ENCODE assay signal across 15 cellular contexts in the genomic region with DNA sequence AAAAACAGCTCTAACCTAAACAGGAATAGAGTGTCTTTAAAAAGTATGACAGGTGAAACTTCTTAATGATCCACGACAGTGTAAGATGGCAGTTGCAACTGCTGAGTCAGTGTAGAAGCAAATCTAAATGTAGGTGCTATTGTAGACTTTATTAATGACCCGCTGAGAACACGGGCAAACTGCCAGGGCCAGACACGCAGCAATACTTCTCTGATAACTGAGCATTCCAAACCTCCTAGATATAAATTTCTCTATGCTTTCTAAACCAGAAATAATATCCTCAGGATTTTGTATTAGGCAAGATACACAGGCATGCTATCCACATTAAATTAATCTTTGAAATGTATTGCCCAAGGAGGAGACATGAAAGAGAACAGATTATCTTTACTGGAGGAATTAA.
DNase-seq lines count a peak whose midpoint lies in the region; ATAC-seq and TF ChIP-seq lines count a peak whose summit lies in the region.
"Had no signal": no experiment of that assay in that cellular context is flagged by ENCODE, and none has a peak within 500 bp of the region (broad histone marks: within the 10 kb centered on the region; RNA-seq: fewer than 3 reads in every experiment).

No MANE protein-coding gene starts in this region.

- H3K36me3 Mint-ChIP-seq in MCF 10A (ENCODE audit: insufficient read depth, unreplicated experiment), result no peaks in the 10 kb centered on the region
- H3K36me3 Mint-ChIP-seq: activated naive CD4-positive, alpha-beta T cell treated with anti-CD3 and anti-CD28 coated beads, Interleukin-2, amount 10 ng/mL, durations not matched to agents 7 days and 5 days; immature natural killer cell; T-cell had no signal

- H3K4me3 Mint-ChIP-seq in MCF 10A (ENCODE audit: unreplicated experiment), result no peak overlapping the region
- H3K4me3 Mint-ChIP-seq: activated naive CD4-positive, alpha-beta T cell treated with anti-CD3 and anti-CD28 coated beads, Interleukin-2, amount 10 ng/mL, durations not matched to agents 7 days and 5 days; immature natural killer cell; stimulated activated naive CD8-positive, alpha-beta T cell treated with anti-CD3 and anti-CD28 coated beads, Interleukin-15, amount 100 ng/mL, for 72 hours; T-cell had no signal

- CTCF ChIA-PET in MCF 10A (lab: Yijun Ruan, JAX), result interaction anchor here (1.4 to 2.2 kb wide), 2 partner anchors 12 to 14 kb away, joined by 3 to 4 read pairs; no protein-coding TSS in a partner anchor
- CTCF ChIA-PET in mammary epithelial cell (lab: Charles Lee; ENCODE audit: low non-redundant PET), result no interaction called here

- no peak overlapping the region for H3K9ac ChIP-seq in mammary epithelial cell (ENCODE audit: insufficient read depth, low read length)

- H3K27ac Mint-ChIP-seq in MCF 10A (ENCODE audit: low read depth, unreplicated experiment), result no peak overlapping the region
- H3K27ac Mint-ChIP-seq: activated naive CD4-positive, alpha-beta T cell treated with anti-CD3 and anti-CD28 coated beads, Interleukin-2, amount 10 ng/mL, durations not matched to agents 7 days and 5 days; immature natural killer cell; stimulated activated naive CD8-positive, alpha-beta T cell treated with anti-CD3 and anti-CD28 coated beads, Interleukin-15, amount 100 ng/mL, for 72 hours; T-cell had no signal

- H3K4me3 ChIP-seq in mammary epithelial cell (replicated peaks in 1 of 3; ENCODE audit: insufficient read depth in 1 of 3, low read depth in 2 of 3, low read length in 3 of 3) (no peak overlapping the region), body of pancreas (no peak overlapping the region), testis (no peak overlapping the region)
- H3K4me3 ChIP-seq: smooth muscle cell had no signal

- no peak overlapping the region for H2AFZ ChIP-seq in mammary epithelial cell (ENCODE audit: low read depth, low read length)

- H3K4me1 Mint-ChIP-seq in MCF 10A (ENCODE audit: insufficient read depth, unreplicated experiment), result no peaks in the 10 kb centered on the region
- H3K4me1 Mint-ChIP-seq: activated naive CD4-positive, alpha-beta T cell treated with anti-CD3 and anti-CD28 coated beads, Interleukin-2, amount 10 ng/mL, durations not matched to agents 7 days and 5 days; immature natural killer cell; stimulated activated naive CD8-positive, alpha-beta T cell treated with anti-CD3 and anti-CD28 coated beads, Interleukin-15, amount 100 ng/mL, for 72 hours; T-cell had no signal

- POLR2A ChIA-PET in MCF 10A (lab: Yijun Ruan, JAX), result interaction anchor here (0.7 to 1.2 kb wide), 2 partner anchors 10 to 419 kb away, joined by 3 read pairs; no protein-coding TSS in a partner anchor

- DNase-seq in MCF 10A (ENCODE audit: unreplicated experiment) (peak; percentile 29), mammary epithelial cell (no peak), NCI-H2227 (lab: John Stamatoyannopoulos, UW; ENCODE audit: unreplicated experiment) (peak; percentile 0), body of pancreas (peak; percentile 10 to 55 (median 23)), testis (peak; percentile 31), activated gamma-delta T cell (lab: John Stamatoyannopoulos, UW) (no peak)
- no peak for DNase-seq in activated T-cell treated with anti-CD3 and anti-CD28 coated beads, Interleukin-2, amount 50 U/mL, for 48 hours
- DNase-seq: activated naive CD4-positive, alpha-beta T cell treated with anti-CD3 and anti-CD28 coated beads, Interleukin-2, amount 10 ng/mL, durations not matched to agents 7 days and 5 days; immature natural killer cell; KG1; stimulated activated naive CD8-positive, alpha-beta T cell treated with anti-CD3 and anti-CD28 coated beads, Interleukin-15, amount 100 ng/mL, for 72 hours; T-cell had no signal

- no peaks in the 10 kb centered on the region for H3K79me2 ChIP-seq in mammary epithelial cell (ENCODE audit: insufficient read depth, low read length)

- H3K9me3 ChIP-seq in mammary epithelial cell (replicated peaks; ENCODE audit: insufficient read depth, low read length), result no peaks in the 10 kb centered on the region
- no peaks in the 10 kb centered on the region for H3K9me3 ChIP-seq in body of pancreas
- no peaks in the 10 kb centered on the region for H3K9me3 ChIP-seq in testis

- 3% methylated on average over 3 of the region's 4 CpGs for WGBS in mammary epithelial cell (ENCODE audit: low coverage, missing lambda C conversion rate)
- 3 to 13% methylated on average over 4 of the region's 4 CpGs for WGBS in body of pancreas, 2 donors
- 25 to 31% methylated on average over 4 of the region's 4 CpGs for WGBS in testis, 2 donors

- H3K27me3 ChIP-seq in mammary epithelial cell (ENCODE audit: insufficient read depth, low read length), result no peaks in the 10 kb centered on the region
- H3K27me3 ChIP-seq in body of pancreas, result no peaks in the 10 kb centered on the region
- no peaks in the 10 kb centered on the region for H3K27me3 ChIP-seq in testis

- H3K9me3 Mint-ChIP-seq in MCF 10A (ENCODE audit: unreplicated experiment), result no peaks in the 10 kb centered on the region
- H3K9me3 Mint-ChIP-seq: activated naive CD4-positive, alpha-beta T cell treated with anti-CD3 and anti-CD28 coated beads, Interleukin-2, amount 10 ng/mL, durations not matched to agents 7 days and 5 days; stimulated activated naive CD8-positive, alpha-beta T cell treated with anti-CD3 and anti-CD28 coated beads, Interleukin-15, amount 100 ng/mL, for 72 hours; T-cell had no signal

- in situ Hi-C loops in mammary epithelial cell (cut with MboI; ENCODE audit: low sequenced_read_pairs in 2 of 2), result no loop called here

- H3K27ac ChIP-seq in mammary epithelial cell (ENCODE audit: insufficient read depth, low read depth, low read length) (no peak overlapping the region), body of pancreas (no peak overlapping the region), testis (no peak overlapping the region)

- no peaks in the 10 kb centered on the region for H3K4me1 ChIP-seq in mammary epithelial cell (ENCODE audit: insufficient read depth, low read length)
- H3K4me1 ChIP-seq in body of pancreas, result no peaks in the 10 kb centered on the region
- no peaks in the 10 kb centered on the region for H3K4me1 ChIP-seq in testis

- TF ChIP-seq CTCF in MCF 10A (IDR thresholded peaks at IDR 0.05; ENCODE audit: unreplicated experiment) (no peak), mammary epithelial cell (conservative IDR thresholded peaks at IDR 0.05 in 1 of 2, IDR thresholded peaks at IDR 0.05 in 1 of 2; ENCODE audit: extremely low read depth in 1 of 2, insufficient read depth in 1 of 2, low read depth in 1 of 2, low read length in 2 of 2) (no peak), body of pancreas (IDR thresholded peaks at IDR 0.05) (no peak), testis (IDR thresholded peaks at IDR 0.05) (no peak)

- H4K20me1 ChIP-seq in mammary epithelial cell (ENCODE audit: insufficient read depth, low read length), result no peaks in the 10 kb centered on the region

- no peaks in the 10 kb centered on the region for H3K36me3 ChIP-seq in mammary epithelial cell (ENCODE audit: insufficient read depth, low read length)
- H3K36me3 ChIP-seq in body of pancreas (replicated peaks in 1 of 2; ENCODE audit: insufficient read depth in 1 of 2, low read depth in 2 of 2), result no peaks in the 10 kb centered on the region
- H3K36me3 ChIP-seq in testis (ENCODE audit: low read depth, missing control alignments), result no peaks in the 10 kb centered on the region

- ATAC-seq in body of pancreas (no peak), GM21390 (IDR thresholded peaks at IDR 0.05; ENCODE audit: unreplicated experiment) (no peak)
- ATAC-seq: Panc1; stimulated activated naive CD8-positive, alpha-beta T cell treated with anti-CD3 and anti-CD28 coated beads, Interleukin-15, amount 100 ng/mL, for 72 hours; T-cell had no signal

- TF ChIP-seq POLR2A in body of pancreas (IDR thresholded peaks at IDR 0.05) (no peak), testis (IDR thresholded peaks at IDR 0.05) (no peak)

- intact Hi-C loops in MCF 10A (cut with micrococcal nuclease) (no loop called here), mammary epithelial cell (cut with micrococcal nuclease) (no loop called here), body of pancreas (cut with DNase I) (no loop called here), testis (cut with DNase I; ENCODE audit: low total_unique reads) (no loop called here)

- no peaks in the 10 kb centered on the region for H3K27me3 Mint-ChIP-seq in MCF 10A (ENCODE audit: insufficient read depth, unreplicated experiment)
- H3K27me3 Mint-ChIP-seq: activated naive CD4-positive, alpha-beta T cell treated with anti-CD3 and anti-CD28 coated beads, Interleukin-2, amount 10 ng/mL, durations not matched to agents 7 days and 5 days; stimulated activated naive CD8-positive, alpha-beta T cell treated with anti-CD3 and anti-CD28 coated beads, Interleukin-15, amount 100 ng/mL, for 72 hours; T-cell had no signal

- dilution Hi-C loops in mammary epithelial cell (cut with HindIII; ENCODE audit: low sequenced_read_pairs), result no loop called here

- no peak overlapping the region for H3K4me2 ChIP-seq in mammary epithelial cell (ENCODE audit: insufficient read depth, low read depth, low read length)
- H3K4me2 ChIP-seq: smooth muscle cell had no signal

- no TSS peak for BruUV-seq in MCF 10A (replicated peaks; lab: Mats Ljungman, UMichigan)
- BruUV-seq in mammary epithelial cell (replicated peaks; lab: Mats Ljungman, UMichigan), result no TSS peak

Comparison
In these comparisons a context has a peak if more than half of its experiments do, and no peak if none do; other contexts are left out.
1. DNase-seq: peak in MCF 10A (single experiment), NCI-H2227 (single experiment), body of pancreas (4 of 4) and testis (single experiment); none in mammary epithelial cell (single experiment), activated gamma-delta T cell (single experiment) and activated T-cell treated with anti-CD3 and anti-CD28 coated beads, Interleukin-2, amount 50 U/mL, for 48 hours (0 of 2).